ENCODE assay signal across 17 cellular contexts in the genomic region with DNA sequence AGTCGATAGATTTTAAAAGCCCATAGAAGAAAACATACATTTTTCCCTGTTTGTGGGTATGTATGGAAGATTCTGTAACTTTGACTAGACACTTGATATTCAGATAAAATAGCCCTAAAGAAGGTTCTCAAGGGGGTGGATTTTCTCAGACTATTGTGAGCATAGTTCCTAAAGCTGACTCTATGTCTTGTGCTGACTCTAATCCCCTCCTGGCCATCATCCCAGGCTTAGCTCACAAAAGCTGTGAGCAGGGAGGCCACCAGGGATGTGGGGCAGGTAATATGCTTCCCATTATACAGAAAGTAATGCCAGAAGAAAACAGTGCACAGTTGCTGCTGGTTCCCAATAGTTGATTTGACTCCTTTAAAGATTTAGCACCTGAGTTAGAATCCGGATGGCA. TPM values are rescaled to one million over a fixed set of nuclear protein-coding genes. Genes with fewer than 3 reads are reported as not detected.
"Had no signal": no experiment of that assay in that cellular context is flagged by ENCODE, and none has a peak within 500 bp of the region (broad histone marks: within the 10 kb centered on the region; RNA-seq: fewer than 3 reads in every experiment).

No MANE protein-coding gene starts in this region.

- DNase-seq: activated CD4-positive, alpha-beta T cell treated with anti-CD3 and anti-CD28 coated beads for 36 hours; activated naive CD4-positive, alpha-beta T cell treated with anti-CD3 and anti-CD28 coated beads, Interleukin-2, amount 50 U/mL, for 16 hours; amygdala; brain microvascular endothelial cell; cerebellar nuclear complex; dermis blood vessel endothelial cell; foreskin fibroblast; left colon; mucosa of descending colon; stimulated activated CD4-positive, alpha-beta T cell treated with anti-CD3 and anti-CD28 coated beads, Interleukin-15, amount 100 ng/mL, for 24 hours; stimulated activated CD4-positive, alpha-beta T cell treated with anti-CD3 and anti-CD28 coated beads, Interleukin-4, amount 100 ng/mL, for 24 hours; stimulated activated naive CD8-positive, alpha-beta T cell treated with anti-CD3 and anti-CD28 coated beads, Interleukin-15, amount 100 ng/mL, for 72 hours; testis; upper lobe of right lung; WERI-Rb-1 had no signal

- H3K36me3 ChIP-seq: brain microvascular endothelial cell, upper lobe of right lung, WERI-Rb-1 had no signal

- H3K4me3 Mint-ChIP-seq: activated CD4-positive, alpha-beta T cell treated with anti-CD3 and anti-CD28 coated beads for 36 hours; nephron had no signal

- H3K27ac ChIP-seq: testis, upper lobe of right lung, WERI-Rb-1 had no signal

- H3K27me3 ChIP-seq: brain microvascular endothelial cell, testis, upper lobe of right lung had no signal

- H3K9me3 ChIP-seq: mucosa of descending colon, testis, upper lobe of right lung had no signal

- H3K27ac Mint-ChIP-seq: activated CD4-positive, alpha-beta T cell treated with anti-CD3 and anti-CD28 coated beads for 36 hours; activated T-helper 2 cell treated with anti-CD3 and anti-CD28 coated beads, Interferon-gamma antibody, Interleukin-2, Interleukin-4, amounts not matched to agents 10 μg/mL and 5 μg/mL and 100 μg/mL, durations not matched to agents 14 hours and 24 hours and 36 hours; nephron had no signal

- H3K27me3 Mint-ChIP-seq: activated CD4-positive, alpha-beta T cell treated with anti-CD3 and anti-CD28 coated beads for 36 hours; stimulated activated naive CD8-positive, alpha-beta T cell treated with anti-CD3 and anti-CD28 coated beads, Interleukin-15, amount 100 ng/mL, for 72 hours had no signal

- ATAC-seq: activated CD4-positive, alpha-beta T cell treated with anti-CD3 and anti-CD28 coated beads for 36 hours; left colon; mucosa of descending colon; stimulated activated naive CD8-positive, alpha-beta T cell treated with anti-CD3 and anti-CD28 coated beads, Interleukin-15, amount 100 ng/mL, for 72 hours; upper lobe of right lung had no signal

- H3K4me1 ChIP-seq: testis, upper lobe of right lung had no signal

- H3K9me3 Mint-ChIP-seq: activated T-helper 2 cell treated with anti-CD3 and anti-CD28 coated beads, Interferon-gamma antibody, Interleukin-2, Interleukin-4, amounts not matched to agents 10 μg/mL and 5 μg/mL and 100 μg/mL, durations not matched to agents 14 hours and 24 hours and 36 hours; nephron; stimulated activated naive CD8-positive, alpha-beta T cell treated with anti-CD3 and anti-CD28 coated beads, Interleukin-15, amount 100 ng/mL, for 72 hours had no signal

- H3K4me3 ChIP-seq: mucosa of descending colon, testis, upper lobe of right lung had no signal

RNA-seq across cellular contexts. Expression of a gene that starts 32.0 kb away (rescaled TPM):
- total RNA-seq: activated CD4-positive, alpha-beta T cell treated with anti-CD3 and anti-CD28 coated beads for 36 hours; activated T-helper 2 cell treated with anti-CD3 and anti-CD28 coated beads, Interferon-gamma antibody, Interleukin-2, Interleukin-4, amounts not matched to agents 10 μg/mL and 5 μg/mL and 100 μg/mL, durations not matched to agents 14 hours and 24 hours and 36 hours had no signal
